9 cellular contexts compared by ENCODE assay signal in genomic region chr17:48995871-48996695, GRCh38.
DNase-seq lines count a peak whose midpoint lies in the region; ATAC-seq lines count a peak whose summit lies in the region.
"Had no signal": no experiment of that assay in that cellular context is flagged by ENCODE, and none has a peak within 500 bp of the region (broad histone marks: within the 10 kb centered on the region; RNA-seq: fewer than 3 reads in every experiment).

No MANE protein-coding gene starts in this region.

- H3K27me3 ChIP-seq in effector memory CD4-positive, alpha-beta T cell (replicated peaks; ENCODE audit: control insufficient read depth, insufficient read depth, low read length, poor library complexity, severe bottlenecking) = peaks cover 91% of the 10 kb centered on the region

- H3K4me3 ChIP-seq in effector memory CD4-positive, alpha-beta T cell (ENCODE audit: insufficient read depth, low read depth, low read length, poor library complexity, severe bottlenecking) = no peak overlapping the region

- H3K27me3 Mint-ChIP-seq in dendritic cell treated with granulocyte-macrophage colony-stimulating factor and Interleukin-4, amounts not matched to agents 40 ng/mL and 50 ng/mL, for 4 days = peaks cover 84% of the 10 kb centered on the region

- peaks cover 33% of the 10 kb centered on the region for H3K4me1 ChIP-seq in effector memory CD4-positive, alpha-beta T cell (ENCODE audit: control insufficient read depth, insufficient read depth, low read length, poor library complexity, severe bottlenecking)
- H3K4me1 ChIP-seq: parathyroid adenoma had no signal

- H3K36me3 Mint-ChIP-seq in dendritic cell treated with granulocyte-macrophage colony-stimulating factor and Interleukin-4, amounts not matched to agents 40 ng/mL and 50 ng/mL, for 4 days (ENCODE audit: low read depth) = no peaks in the 10 kb centered on the region

- no peaks in the 10 kb centered on the region for H3K9me3 Mint-ChIP-seq in dendritic cell treated with granulocyte-macrophage colony-stimulating factor and Interleukin-4, amounts not matched to agents 40 ng/mL and 50 ng/mL, for 4 days

- H3K27ac ChIP-seq in effector memory CD4-positive, alpha-beta T cell (ENCODE audit: insufficient read depth, low read length, poor library complexity, severe bottlenecking) = no peak overlapping the region
- H3K27ac ChIP-seq: parathyroid adenoma had no signal

- peaks cover 28% of the 10 kb centered on the region for H3K4me1 Mint-ChIP-seq in dendritic cell treated with granulocyte-macrophage colony-stimulating factor and Interleukin-4, amounts not matched to agents 40 ng/mL and 50 ng/mL, for 4 days (ENCODE audit: low read depth)

- DNase-seq in NCI-H2227 (lab: John Stamatoyannopoulos, UW; ENCODE audit: unreplicated experiment) (peak; percentile 36), NCI-H2227 treated with DMSO at 0.1 percent for 48 hours (lab: John Stamatoyannopoulos, UW) (no peak), NCI-H82 treated with DMSO at 0.1 percent for 48 hours (lab: John Stamatoyannopoulos, UW; ENCODE audit: unreplicated experiment) (peak; percentile 94), retina (peak; percentile 94), T-helper 9 cell (no peak)
- no peak for DNase-seq in effector memory CD4-positive, alpha-beta T cell

- no peak overlapping the region for H3K27ac Mint-ChIP-seq in dendritic cell treated with granulocyte-macrophage colony-stimulating factor and Interleukin-4, amounts not matched to agents 40 ng/mL and 50 ng/mL, for 4 days

- H3K4me3 Mint-ChIP-seq in dendritic cell treated with granulocyte-macrophage colony-stimulating factor and Interleukin-4, amounts not matched to agents 40 ng/mL and 50 ng/mL, for 4 days = peak overlapping the region; percentile 15

- no peaks in the 10 kb centered on the region for H3K36me3 ChIP-seq in effector memory CD4-positive, alpha-beta T cell (ENCODE audit: control insufficient read depth, insufficient read depth, low read length)

- ATAC-seq in GM21576 (IDR thresholded peaks at IDR 0.05; ENCODE audit: unreplicated experiment) = no peak

- intact Hi-C loops in dendritic cell treated with granulocyte-macrophage colony-stimulating factor and Interleukin-4, amounts not matched to agents 40 ng/mL and 50 ng/mL, for 4 days (cut with micrococcal nuclease) = no loop called here

- H3K9me3 ChIP-seq in effector memory CD4-positive, alpha-beta T cell (ENCODE audit: control insufficient read depth, low read length) = no peaks in the 10 kb centered on the region

Comparison
In these comparisons a context has a peak if more than half of its experiments do, and no peak if none do; other contexts are left out.
1. DNase-seq: peak in NCI-H2227 (single experiment), NCI-H82 treated with DMSO at 0.1 percent for 48 hours (single experiment) and retina (single experiment); none in NCI-H2227 treated with DMSO at 0.1 percent for 48 hours (single experiment), effector memory CD4-positive, alpha-beta T cell (0 of 3) and T-helper 9 cell (single experiment).